ENCODE assay signal across 14 cellular contexts in genomic region chr7:91287685-91288084, GRCh38. TPM values are rescaled to one million over a fixed set of nuclear protein-coding genes. Genes with fewer than 3 reads are reported as not detected.
A peak's percentile ranks its signal among the peaks of the same experiment; 100 is the strongest.
DNase-seq lines count a peak whose midpoint lies in the region; ATAC-seq and TF ChIP-seq lines count a peak whose summit lies in the region.
"Had no signal": no experiment of that assay in that cellular context is flagged by ENCODE, and none has a peak within 500 bp of the region (broad histone marks: within the 10 kb centered on the region; RNA-seq: fewer than 3 reads in every experiment).

No MANE protein-coding gene starts in this region.

- H2AFZ ChIP-seq in SK-N-SH (ENCODE audit: low read depth): no peak overlapping the region

- no peak for TF ChIP-seq EP300 in SK-N-SH (IDR thresholded peaks at IDR 0.05; ENCODE audit: borderline replicate concordance in 1 of 2, low read depth in 1 of 2, low read length in 1 of 2)
- TF ChIP-seq EP300 in stomach (IDR thresholded peaks at IDR 0.05): no peak

- DNase-seq in MV-4-11 (lab: John Stamatoyannopoulos, UW): peak; percentile 9
- no peak for DNase-seq in SK-N-SH
- no peak for DNase-seq in left cardiac atrium
- DNase-seq in renal cortical epithelial cell (ENCODE audit: low read depth): peak; percentile 58
- DNase-seq in colonic mucosa: no peak
- no peak for DNase-seq in stomach
- no peak for DNase-seq in stimulated activated CD4-positive, alpha-beta T cell treated with anti-CD3 and anti-CD28 coated beads, Interleukin-12 subunit alpha, Interleukin-12 subunit beta, amount 100 ng/mL, for 4 hours
- DNase-seq: activated CD8-positive, alpha-beta memory T cell treated with anti-CD3 and anti-CD28 coated beads for 24 hours; cerebellar nuclear complex; esophagus squamous epithelium; NCI-H1930 had no signal

- 78% methylated on average over 4 of the region's 4 CpGs for WGBS in SK-N-SH (ENCODE audit: low lambda C conversion rate)
- 48 to 64% (median 62%) methylated on average over 4 of the region's 4 CpGs for WGBS in stomach, 5 donors

- ATAC-seq in left cardiac atrium: peak; percentile 59 to 68
- ATAC-seq: natural killer cell treated with Interleukin-12 subunit alpha and Interleukin-12 subunit beta and Interleukin-15 and Interleukin-18, amount 100 ng/mL, for 72 hours had no signal

- TF ChIP-seq RAD21 in SK-N-SH (IDR thresholded peaks at IDR 0.05; ENCODE audit: low read length): peak; percentile 21; the same call in 1 of the 2 replicates

- intact Hi-C loops in left cardiac atrium (cut with DNase I) (loop anchor here in 1 of 2 donors (10.0 kb wide), 1 partner anchor 347 kb away; no protein-coding TSS in a partner anchor), colonic mucosa (cut with DNase I) (loop anchor here (10.0 kb wide), 1 partner anchor 497 kb away; no protein-coding TSS in a partner anchor), stomach (cut with DNase I; ENCODE audit: low total_unique reads) (no loop called here)

- no peak for TF ChIP-seq POLR2A in stomach (IDR thresholded peaks at IDR 0.05)

- H3K36me3 ChIP-seq in SK-N-SH (replicated peaks in 1 of 2; ENCODE audit: control insufficient read depth in 1 of 2, insufficient read depth in 2 of 2, low read length in 1 of 2) (no peaks in the 10 kb centered on the region), colonic mucosa (no peaks in the 10 kb centered on the region), stomach (no peaks in the 10 kb centered on the region)
- H3K36me3 ChIP-seq: esophagus squamous epithelium, Peyer's patch had no signal

- H3K9me2 ChIP-seq in SK-N-SH: no peaks in the 10 kb centered on the region

- peaks cover 0 to 14% of the 10 kb centered on the region in 2 experiments; a peak in 3 of 4 replicates for H3K4me1 ChIP-seq in SK-N-SH (ENCODE audit: control insufficient read depth in 1 of 2, insufficient read depth in 2 of 2, low read depth in 1 of 2, low read length in 1 of 2)
- H3K4me1 ChIP-seq in colonic mucosa: no peaks in the 10 kb centered on the region
- no peaks in the 10 kb centered on the region for H3K4me1 ChIP-seq in stomach
- H3K4me1 ChIP-seq: Peyer's patch had no signal

- H3K79me2 ChIP-seq in SK-N-SH (ENCODE audit: insufficient read depth): no peaks in the 10 kb centered on the region

- no peaks in the 10 kb centered on the region for H3F3A ChIP-seq in SK-N-SH (replicated peaks; ENCODE audit: insufficient read depth)

- H4K20me1 ChIP-seq in SK-N-SH (ENCODE audit: insufficient read depth): no peaks in the 10 kb centered on the region

- H3K27ac ChIP-seq in SK-N-SH (ENCODE audit: low read depth in 2 of 2, low read length in 1 of 2) (no peak overlapping the region), colonic mucosa (no peak overlapping the region), stomach (no peak overlapping the region)
- H3K27ac ChIP-seq: esophagus squamous epithelium, Peyer's patch had no signal

- TF ChIP-seq CTCF in SK-N-SH (IDR thresholded peaks at IDR 0.05): no peak
- TF ChIP-seq CTCF in colonic mucosa (IDR thresholded peaks at IDR 0.05): no peak
- no peak for TF ChIP-seq CTCF in stomach (IDR thresholded peaks at IDR 0.05)

- H3K9me3 ChIP-seq in SK-N-SH (no peaks in the 10 kb centered on the region), colonic mucosa (no peaks in the 10 kb centered on the region), stomach (no peaks in the 10 kb centered on the region)
- H3K9me3 ChIP-seq: esophagus squamous epithelium, Peyer's patch had no signal

- CTCF ChIA-PET in SK-N-SH (lab: Yijun Ruan, JAX): interaction anchor here (0.7 to 1.9 kb wide), 13 partner anchors 10 to 496 kb away, joined by 3 to 9 read pairs (median 4); no protein-coding TSS in a partner anchor

- H3K27me3 ChIP-seq in SK-N-SH (ENCODE audit: insufficient read depth) (no peaks in the 10 kb centered on the region), colonic mucosa (no peaks in the 10 kb centered on the region), stomach (no peaks in the 10 kb centered on the region)
- H3K27me3 ChIP-seq: esophagus squamous epithelium, Peyer's patch had no signal

- H3K9ac ChIP-seq in SK-N-SH (no peak overlapping the region), colonic mucosa (ENCODE audit: low read depth in 2 of 2, low read length in 2 of 2) (no peak overlapping the region)

- no peak overlapping the region for H3K4me2 ChIP-seq in SK-N-SH
- H3K4me2 ChIP-seq: smooth muscle cell had no signal

- H3K4me3 ChIP-seq in SK-N-SH (ENCODE audit: low read depth in 2 of 2, low read length in 1 of 2): no peak overlapping the region
- no peak overlapping the region for H3K4me3 ChIP-seq in colonic mucosa
- no peak overlapping the region for H3K4me3 ChIP-seq in stomach
- H3K4me3 ChIP-seq: esophagus squamous epithelium, Peyer's patch, smooth muscle cell had no signal

- POLR2A ChIA-PET in SK-N-SH (lab: Yijun Ruan, JAX): no interaction called here

TF ChIP-seq in SK-N-SH, 30 proteins besides CTCF, POLR2A, EP300 and RAD21 (continues in another document):
- TF ChIP-seq SIN3A (IDR thresholded peaks at IDR 0.05; ENCODE audit: borderline replicate concordance, low read depth, low read length): no peak
- TF ChIP-seq ELF1 (IDR thresholded peaks at IDR 0.05): no peak
- no peak for TF ChIP-seq NRF1 (IDR thresholded peaks at IDR 0.05; ENCODE audit: low read depth, low read length)
- TF ChIP-seq MEF2A (IDR thresholded peaks at IDR 0.05; ENCODE audit: borderline replicate concordance, low read depth): no peak
- TF ChIP-seq RFX5 (IDR thresholded peaks at IDR 0.05; ENCODE audit: low read length): no peak
- no peak for TF ChIP-seq USF1 (IDR thresholded peaks at IDR 0.05; ENCODE audit: borderline replicate concordance, low read depth)
- TF ChIP-seq IRF3 (IDR thresholded peaks at IDR 0.05; ENCODE audit: low read depth, low read length): no peak
- no peak for TF ChIP-seq PBX3 (IDR thresholded peaks at IDR 0.05)
- no peak for TF ChIP-seq MAX (IDR thresholded peaks at IDR 0.05; ENCODE audit: low read depth)
- no peak for TF ChIP-seq CHD2 (IDR thresholded peaks at IDR 0.05; ENCODE audit: low read length, partially characterized antibody)
- no peak for TF ChIP-seq YY1 (IDR thresholded peaks at IDR 0.05; ENCODE audit: low read depth)
- no peak for TF ChIP-seq TCF12 (IDR thresholded peaks at IDR 0.05)
- no peak for TF ChIP-seq FOXM1 (IDR thresholded peaks at IDR 0.05; ENCODE audit: low read depth)
- TF ChIP-seq ZBTB33 (IDR thresholded peaks at IDR 0.05; ENCODE audit: borderline replicate concordance, low read depth): no peak
- no peak for TF ChIP-seq FOSL2 (IDR thresholded peaks at IDR 0.05; ENCODE audit: borderline replicate concordance, low read depth)
- no peak for TF ChIP-seq EZH2phosphoT487 (IDR thresholded peaks at IDR 0.05; ENCODE audit: borderline replicate concordance, low read depth)
- TF ChIP-seq RXRA (IDR thresholded peaks at IDR 0.05; ENCODE audit: borderline replicate concordance, low read depth): no peak
- no peak for TF ChIP-seq JUND (IDR thresholded peaks at IDR 0.05)

RNA-seq across cellular contexts. Expression of gene FZD1, which starts 23.5 kb away (rescaled TPM):
- polyA plus RNA-seq in SK-N-SH (2012; rRNA removed) (3.3 and 3.8 TPM in 2 replicates), stomach (1 to 10 TPM; 2.4 to 2.7 (median 2.4) TPM)
- 2.3 and 3.5 TPM in 2 replicates for polyA plus RNA-seq in SK-N-SH (2012; cell fraction: cytosol; rRNA removed)
- 1.8 and 2.4 TPM in 2 replicates for polyA plus RNA-seq in SK-N-SH (2012; cell fraction: nucleus; rRNA removed)
- total RNA-seq in left cardiac atrium (10 to 100 TPM in 1 of 2 donors, 1 to 10 TPM in 1; 9.4 to 14.5 TPM), renal cortical epithelial cell (8.0 and 20.6 TPM in 2 replicates), colonic mucosa (1 to 10 TPM; 8.1 to 9.8 TPM), stomach (10 to 100 TPM in 2 of 5 donors, 1 to 10 TPM in 3; 1.8 to 12.9 (median 8.7) TPM)

Comparison
In these comparisons a context has a peak if more than half of its experiments do, and no peak if none do; other contexts are left out.
1. DNase-seq: peak in MV-4-11 (single experiment) and renal cortical epithelial cell (single experiment); none in SK-N-SH (single experiment), left cardiac atrium (single experiment), colonic mucosa (single experiment), stomach (single experiment) and stimulated activated CD4-positive, alpha-beta T cell treated with anti-CD3 and anti-CD28 coated beads, Interleukin-12 subunit alpha, Interleukin-12 subunit beta, amount 100 ng/mL, for 4 hours (single experiment).